9 cellular contexts compared by ENCODE assay signal in genomic region chr18:58221060-58221725, GRCh38.
DNase-seq lines count a peak whose midpoint lies in the region; ATAC-seq and TF ChIP-seq lines count a peak whose summit lies in the region.
"Had no signal": no experiment of that assay in that cellular context is flagged by ENCODE, and none has a peak within 500 bp of the region (broad histone marks: within the 10 kb centered on the region; RNA-seq: fewer than 3 reads in every experiment).

No MANE protein-coding gene starts in this region.

- H3K4me3 Mint-ChIP-seq in type B pancreatic cell (peak overlapping the region; percentile 85), CD14-positive monocyte (peak overlapping the region in 1 of 2 donors; percentile 59)

- no peaks in the 10 kb centered on the region for H3K27me3 Mint-ChIP-seq in type B pancreatic cell
- peaks cover 51 to 60% (median 52%) of the 10 kb centered on the region in 3 donors for H3K27me3 Mint-ChIP-seq in CD14-positive monocyte (ENCODE audit: low read depth in 3 of 3)

- H3K36me3 Mint-ChIP-seq in type B pancreatic cell = no peaks in the 10 kb centered on the region
- peaks cover 0 to 4% of the 10 kb centered on the region in 2 donors for H3K36me3 Mint-ChIP-seq in CD14-positive monocyte

- H3K27me3 ChIP-seq in BE2C = no peaks in the 10 kb centered on the region

- DNase-seq in HPDE6-E6E7 (ENCODE audit: extremely low spot score) = peak; percentile 89
- peak; percentile 95 for DNase-seq in amniotic epithelial cell (ENCODE audit: low read depth)
- peak; percentile 64 for DNase-seq in iPS DF 19.7 (ENCODE audit: low read depth, low spot score)
- no peak for DNase-seq in type B pancreatic cell (ENCODE audit: extremely low spot score, unreplicated experiment)
- no peak for DNase-seq in stimulated activated CD4-positive, alpha-beta T cell treated with anti-CD3 and anti-CD28 coated beads, Interleukin-2, amount 100 ng/mL, for 24 hours
- no peak for DNase-seq in BE2C
- DNase-seq in CD14-positive monocyte (ENCODE audit: low spot score) = no peak

- H3K36me3 ChIP-seq in BE2C = no peaks in the 10 kb centered on the region

- TF ChIP-seq CTCF in type B pancreatic cell (conservative IDR thresholded peaks at IDR 0.05) (no peak), BE2C (IDR thresholded peaks at IDR 0.05; ENCODE audit: low read depth, low read length) (no peak), CD14-positive monocyte (IDR thresholded peaks at IDR 0.05) (no peak)

- H3K9me3 Mint-ChIP-seq in type B pancreatic cell (peaks cover 12% of the 10 kb centered on the region), CD14-positive monocyte (peaks cover 0 to 7% (median 3%) of the 10 kb centered on the region in 7 donors)

- H3K27ac Mint-ChIP-seq in type B pancreatic cell (peak overlapping the region; percentile 98), CD14-positive monocyte (no peak overlapping the region)

- ATAC-seq in HG03175 (IDR thresholded peaks at IDR 0.05; ENCODE audit: unreplicated experiment) = no peak
- ATAC-seq: sciatic nerve had no signal

- peaks cover 14% of the 10 kb centered on the region; the same call in 1 of the 2 replicates for H3K4me1 ChIP-seq in BE2C

- no peak overlapping the region for H3K4me3 ChIP-seq in BE2C (ENCODE audit: low read depth, low read length)

- no peaks in the 10 kb centered on the region for H3K9me3 ChIP-seq in BE2C

- intact Hi-C loops in CD14-positive monocyte (cut with micrococcal nuclease) = loop anchor here (10.0 kb wide), 2 partner anchors 84 to 94 kb away; no protein-coding TSS in a partner anchor

- H3K4me1 Mint-ChIP-seq in type B pancreatic cell (ENCODE audit: unreplicated experiment) (peaks cover 62% of the 10 kb centered on the region), CD14-positive monocyte (peaks cover 59% of the 10 kb centered on the region)

Comparison
In these comparisons a context has a peak if more than half of its experiments do, and no peak if none do; other contexts are left out.
1. DNase-seq: peak in HPDE6-E6E7 (single experiment), amniotic epithelial cell (single experiment) and iPS DF 19.7 (single experiment); none in type B pancreatic cell (single experiment), stimulated activated CD4-positive, alpha-beta T cell treated with anti-CD3 and anti-CD28 coated beads, Interleukin-2, amount 100 ng/mL, for 24 hours (0 of 2), BE2C (single experiment) and CD14-positive monocyte (single experiment).